Comparison of ENCODE assay signal across 31 cellular contexts in genomic region chr2:134573724-134574123, GRCh38.
"Had no signal": no experiment of that assay in that cellular context is flagged by ENCODE, and none has a peak within 500 bp of the region (broad histone marks: within the 10 kb centered on the region; RNA-seq: fewer than 3 reads in every experiment).

No MANE protein-coding gene starts in this region.

- H3K4me3 ChIP-seq: ascending aorta, breast epithelium had no signal

- H3K9me3 ChIP-seq: ascending aorta, breast epithelium had no signal

- H3K4me3 Mint-ChIP-seq: activated B cell treated with CpG ODN at 0.5 μM for 24 hours; activated CD4-positive, alpha-beta memory T cell treated with anti-CD3 and anti-CD28 coated beads, Interleukin-2, amount 10 ng/mL, durations not matched to agents 7 days and 5 days; activated CD4-positive, alpha-beta T cell treated with anti-CD3 and anti-CD28 coated beads, Interleukin-2, amount 10 ng/mL, durations not matched to agents 7 days and 5 days; activated CD8-positive, alpha-beta memory T cell treated with anti-CD3 and anti-CD28 coated beads, Interleukin-2, amount 10 ng/mL, durations not matched to agents 7 days and 5 days; activated CD8-positive, alpha-beta T cell treated with anti-CD3 and anti-CD28 coated beads, Interleukin-2, amount 10 ng/mL, durations not matched to agents 7 days and 5 days; activated naive CD4-positive, alpha-beta T cell treated with anti-CD3 and anti-CD28 coated beads, Interleukin-2, amount 10 ng/mL, durations not matched to agents 7 days and 5 days; activated naive CD4-positive, alpha-beta T cell treated with anti-CD3 and anti-CD28 coated beads, Interleukin-2, amount 50 U/mL, for 24 hours; activated naive CD8-positive, alpha-beta T cell; activated naive CD8-positive, alpha-beta T cell treated with anti-CD3 and anti-CD28 coated beads, Interleukin-2, amount 10 ng/mL, durations not matched to agents 7 days and 5 days; activated naive CD8-positive, alpha-beta T cell treated with anti-CD3 and anti-CD28 coated beads, Interleukin-2, amount 50 U/mL, for 24 hours; activated T-cell treated with anti-CD3 and anti-CD28 coated beads, Interleukin-2, amount 50 U/mL, for 24 hours; T-helper 1 cell treated with Interleukin-12 subunit alpha and Interleukin-12 subunit beta and Interleukin-4 antibody, amounts not matched to agents 30 μg/mL and 1 μg/mL, for 36 hours; T-helper 2 cell treated with Interferon-gamma antibody and Interleukin-4, amounts not matched to agents 5 μg/mL and 100 μg/mL, for 36 hours had no signal

- H3K36me3 Mint-ChIP-seq: activated CD8-positive, alpha-beta memory T cell treated with anti-CD3 and anti-CD28 coated beads, Interleukin-2, amount 10 ng/mL, durations not matched to agents 7 days and 5 days; activated naive CD4-positive, alpha-beta T cell treated with anti-CD3 and anti-CD28 coated beads, Interleukin-2, amount 10 ng/mL, durations not matched to agents 7 days and 5 days; activated naive CD4-positive, alpha-beta T cell treated with anti-CD3 and anti-CD28 coated beads, Interleukin-2, amount 50 U/mL, for 24 hours; activated naive CD8-positive, alpha-beta T cell; activated naive CD8-positive, alpha-beta T cell treated with anti-CD3 and anti-CD28 coated beads, Interleukin-2, amount 10 ng/mL, durations not matched to agents 7 days and 5 days had no signal

- H3K4me1 ChIP-seq: ascending aorta, breast epithelium had no signal

- H3K4me1 Mint-ChIP-seq: activated CD4-positive, alpha-beta T cell treated with anti-CD3 and anti-CD28 coated beads, Interleukin-2, amount 10 ng/mL, durations not matched to agents 7 days and 5 days; activated naive CD4-positive, alpha-beta T cell treated with anti-CD3 and anti-CD28 coated beads, Interleukin-2, amount 10 ng/mL, durations not matched to agents 7 days and 5 days; activated naive CD4-positive, alpha-beta T cell treated with anti-CD3 and anti-CD28 coated beads, Interleukin-2, amount 50 U/mL, for 24 hours; activated naive CD8-positive, alpha-beta T cell treated with anti-CD3 and anti-CD28 coated beads, Interleukin-2, amount 50 U/mL, for 24 hours had no signal

- DNase-seq: activated B cell treated with CpG ODN at 0.5 μM for 24 hours; activated CD4-positive, alpha-beta memory T cell treated with anti-CD3 and anti-CD28 coated beads, Interleukin-2, amount 10 ng/mL, durations not matched to agents 7 days and 5 days; activated CD4-positive, alpha-beta T cell treated with anti-CD3 and anti-CD28 coated beads for 4 hours; activated CD4-positive, alpha-beta T cell treated with anti-CD3 and anti-CD28 coated beads, Interleukin-2, amount 10 ng/mL, durations not matched to agents 7 days and 5 days; activated CD4-positive, alpha-beta T cell treated with anti-CD3 and anti-CD28 coated beads, Interleukin-2, amount 50 U/mL, for 48 hours; activated CD4-positive, CD25-positive, alpha-beta regulatory T cell treated with anti-CD3 and anti-CD28 coated beads, Interleukin-2, amount 50 U/mL, for 72 hours; activated CD8-positive, alpha-beta memory T cell treated with anti-CD3 and anti-CD28 coated beads for 24 hours; activated CD8-positive, alpha-beta memory T cell treated with anti-CD3 and anti-CD28 coated beads, Interleukin-2, amount 10 ng/mL, durations not matched to agents 7 days and 5 days; activated CD8-positive, alpha-beta memory T cell treated with anti-CD3 and anti-CD28 coated beads, Interleukin-2, amount 50 U/mL, for 48 hours; activated CD8-positive, alpha-beta T cell treated with anti-CD3 and anti-CD28 coated beads, Interleukin-2, amount 10 ng/mL, durations not matched to agents 7 days and 5 days; activated effector memory CD4-positive, alpha-beta T cell treated with Interleukin-2 at 50 U/mL for 16 hours; activated gamma-delta T cell; activated naive CD4-positive, alpha-beta T cell treated with anti-CD3 and anti-CD28 coated beads, Interleukin-2, amount 10 ng/mL, durations not matched to agents 7 days and 5 days; activated naive CD4-positive, alpha-beta T cell treated with Interleukin-2 at 50 U/mL for 16 hours; activated naive CD8-positive, alpha-beta T cell treated with anti-CD3 and anti-CD28 coated beads, Interleukin-2, amount 10 ng/mL, durations not matched to agents 7 days and 5 days; activated naive CD8-positive, alpha-beta T cell treated with anti-CD3 and anti-CD28 coated beads, Interleukin-2, amount 50 U/mL, for 24 hours; activated T-cell treated with anti-CD3 and anti-CD28 coated beads, Interleukin-2, amount 50 U/mL, for 24 hours; activated T-cell treated with anti-CD3 and anti-CD28 coated beads, Interleukin-2, amount 50 U/mL, for 48 hours; brain microvascular endothelial cell; central memory CD4-positive, alpha-beta T cell; T-helper 1 cell; T-helper 2 cell; T-helper 9 cell had no signal

- H3K9me3 Mint-ChIP-seq: activated B cell treated with CpG ODN at 0.5 μM for 24 hours; activated CD4-positive, alpha-beta memory T cell treated with anti-CD3 and anti-CD28 coated beads, Interleukin-2, amount 10 ng/mL, durations not matched to agents 7 days and 5 days; activated CD4-positive, alpha-beta T cell treated with anti-CD3 and anti-CD28 coated beads, Interleukin-2, amount 10 ng/mL, durations not matched to agents 7 days and 5 days; activated naive CD4-positive, alpha-beta T cell treated with anti-CD3 and anti-CD28 coated beads, Interleukin-2, amount 10 ng/mL, durations not matched to agents 7 days and 5 days; activated naive CD4-positive, alpha-beta T cell treated with anti-CD3 and anti-CD28 coated beads, Interleukin-2, amount 50 U/mL, for 24 hours; activated naive CD8-positive, alpha-beta T cell treated with anti-CD3 and anti-CD28 coated beads, Interleukin-2, amount 10 ng/mL, durations not matched to agents 7 days and 5 days; activated naive CD8-positive, alpha-beta T cell treated with anti-CD3 and anti-CD28 coated beads, Interleukin-2, amount 50 U/mL, for 24 hours; activated T-cell treated with anti-CD3 and anti-CD28 coated beads, Interleukin-2, amount 50 U/mL, for 24 hours; activated T-helper 2 cell treated with anti-CD3 and anti-CD28 coated beads, Interferon-gamma antibody, Interleukin-2, Interleukin-4, amounts not matched to agents 10 μg/mL and 5 μg/mL and 100 μg/mL, durations not matched to agents 14 hours and 24 hours and 36 hours; T-helper 1 cell treated with Interleukin-12 subunit alpha and Interleukin-12 subunit beta and Interleukin-4 antibody, amounts not matched to agents 30 μg/mL and 1 μg/mL, for 36 hours; T-helper 2 cell treated with Interferon-gamma antibody and Interleukin-4, amounts not matched to agents 5 μg/mL and 100 μg/mL, for 36 hours had no signal

- H3K27me3 ChIP-seq: ascending aorta, brain microvascular endothelial cell, breast epithelium had no signal

- H3K36me3 ChIP-seq: ascending aorta, brain microvascular endothelial cell, breast epithelium had no signal

- H3K27ac Mint-ChIP-seq: activated B cell treated with CpG ODN at 0.5 μM for 24 hours; activated CD4-positive, alpha-beta memory T cell treated with anti-CD3 and anti-CD28 coated beads, Interleukin-2, amount 10 ng/mL, durations not matched to agents 7 days and 5 days; activated CD4-positive, alpha-beta T cell treated with anti-CD3 and anti-CD28 coated beads, Interleukin-2, amount 10 ng/mL, durations not matched to agents 7 days and 5 days; activated CD8-positive, alpha-beta memory T cell treated with anti-CD3 and anti-CD28 coated beads, Interleukin-2, amount 10 ng/mL, durations not matched to agents 7 days and 5 days; activated CD8-positive, alpha-beta T cell treated with anti-CD3 and anti-CD28 coated beads, Interleukin-2, amount 10 ng/mL, durations not matched to agents 7 days and 5 days; activated naive CD4-positive, alpha-beta T cell treated with anti-CD3 and anti-CD28 coated beads, Interleukin-2, amount 10 ng/mL, durations not matched to agents 7 days and 5 days; activated naive CD4-positive, alpha-beta T cell treated with anti-CD3 and anti-CD28 coated beads, Interleukin-2, amount 50 U/mL, for 24 hours; activated naive CD8-positive, alpha-beta T cell; activated naive CD8-positive, alpha-beta T cell treated with anti-CD3 and anti-CD28 coated beads, Interleukin-2, amount 10 ng/mL, durations not matched to agents 7 days and 5 days; activated naive CD8-positive, alpha-beta T cell treated with anti-CD3 and anti-CD28 coated beads, Interleukin-2, amount 50 U/mL, for 24 hours; activated T-cell treated with anti-CD3 and anti-CD28 coated beads, Interleukin-2, amount 50 U/mL, for 24 hours; activated T-helper 2 cell treated with anti-CD3 and anti-CD28 coated beads, Interferon-gamma antibody, Interleukin-2, Interleukin-4, amounts not matched to agents 10 μg/mL and 5 μg/mL and 100 μg/mL, durations not matched to agents 14 hours and 24 hours and 36 hours; T-helper 1 cell treated with Interleukin-12 subunit alpha and Interleukin-12 subunit beta and Interleukin-4 antibody, amounts not matched to agents 30 μg/mL and 1 μg/mL, for 36 hours; T-helper 2 cell treated with Interferon-gamma antibody and Interleukin-4, amounts not matched to agents 5 μg/mL and 100 μg/mL, for 36 hours had no signal

- ATAC-seq: activated CD8-positive, alpha-beta memory T cell treated with anti-CD3 and anti-CD28 coated beads, Interleukin-2, amount 10 ng/mL, durations not matched to agents 7 days and 5 days; activated CD8-positive, alpha-beta T cell treated with anti-CD3 and anti-CD28 coated beads, Interleukin-2, amount 10 ng/mL, durations not matched to agents 7 days and 5 days; activated naive CD8-positive, alpha-beta T cell treated with anti-CD3 and anti-CD28 coated beads, Interleukin-2, amount 50 U/mL, for 24 hours had no signal

- H3K27ac ChIP-seq: ascending aorta, brain microvascular endothelial cell, breast epithelium, VCaP had no signal

- H3K27me3 Mint-ChIP-seq: activated B cell treated with CpG ODN at 0.5 μM for 24 hours; activated CD4-positive, alpha-beta T cell treated with anti-CD3 and anti-CD28 coated beads, Interleukin-2, amount 10 ng/mL, durations not matched to agents 7 days and 5 days; activated naive CD4-positive, alpha-beta T cell treated with anti-CD3 and anti-CD28 coated beads, Interleukin-2, amount 50 U/mL, for 24 hours; activated naive CD8-positive, alpha-beta T cell; activated T-cell treated with anti-CD3 and anti-CD28 coated beads, Interleukin-2, amount 50 U/mL, for 24 hours had no signal
